ENCODE assay signal across 1 cellular context in the genomic region with DNA sequence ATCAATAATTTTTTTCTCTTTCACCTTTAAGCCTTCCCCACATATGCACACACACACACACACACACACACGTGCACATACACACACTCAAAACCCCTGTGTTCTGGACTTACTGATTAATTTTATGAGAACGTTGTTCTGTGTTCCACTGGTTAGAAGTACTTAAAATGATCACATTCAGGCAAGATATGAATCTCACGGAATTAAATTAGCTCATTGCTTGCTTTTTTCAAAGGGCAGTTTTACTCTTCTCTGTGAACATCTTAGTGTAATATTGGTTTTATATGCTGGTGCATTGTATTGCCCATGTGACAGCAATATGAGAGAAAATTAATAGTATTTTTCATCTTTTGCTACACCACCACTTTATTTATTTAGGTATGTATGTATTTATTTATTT.
TF ChIP-seq lines count a peak whose summit lies in the region.

No MANE protein-coding gene starts in this region.

TF ChIP-seq in SK-N-SH treated with all-trans-retinoic acid at 6 μM for 48 hours, 23 proteins besides CTCF, POLR2A, EP300 and RAD21 (continued from another document):
- TF ChIP-seq CREB5 (CRISPR knock-in tag; IDR thresholded peaks at IDR 0.05; ENCODE audit: low read depth) = no peak
- TF ChIP-seq RARB (CRISPR knock-in tag; IDR thresholded peaks at IDR 0.05) = no peak
- TF ChIP-seq SNAI2 (CRISPR knock-in tag; IDR thresholded peaks at IDR 0.05) = no peak
- TF ChIP-seq ZFP3 (CRISPR knock-in tag; IDR thresholded peaks at IDR 0.05) = no peak
- TF ChIP-seq ESRRG (CRISPR knock-in tag; IDR thresholded peaks at IDR 0.05) = no peak
TF ChIP-seq in SK-N-SH treated with all-trans-retinoic acid at 6 μM for 48 hours: peak in this region for 0.
